23 cellular contexts compared by ENCODE assay signal in genomic region chr13:93435651-93436050, GRCh38.
DNase-seq lines count a peak whose midpoint lies in the region; ATAC-seq, FAIRE-seq and TF ChIP-seq lines count a peak whose summit lies in the region.
"Had no signal": no experiment of that assay in that cellular context is flagged by ENCODE, and none has a peak within 500 bp of the region (broad histone marks: within the 10 kb centered on the region; RNA-seq: fewer than 3 reads in every experiment).

No MANE protein-coding gene starts in this region.

- no peaks in the 10 kb centered on the region; the same call in 1 of the 2 replicates for H3K9me2 ChIP-seq in GM23338 (ENCODE audit: insufficient read depth)

- no peaks in the 10 kb centered on the region for H3K36me3 Mint-ChIP-seq in GM23338 (ENCODE audit: low read depth)
- H3K36me3 Mint-ChIP-seq in stimulated activated naive B cell treated with anti-CD40 and anti-IgM and Interleukin-4, amounts not matched to agents 10 μg/mL and 1 μg/mL and 100 μg/mL, for 72 hours = no peaks in the 10 kb centered on the region
- H3K36me3 Mint-ChIP-seq in naive thymus-derived CD8-positive, alpha-beta T cell = peaks cover 0 to 6% (median 0%) of the 10 kb centered on the region in 3 donors
- H3K36me3 Mint-ChIP-seq: CD14-positive monocyte; CD8-positive, alpha-beta memory T cell had no signal

- no peaks in the 10 kb centered on the region for H3K27me3 Mint-ChIP-seq in GM23338 (ENCODE audit: insufficient read depth, low read depth, poor library complexity)
- H3K27me3 Mint-ChIP-seq in stimulated activated naive B cell treated with anti-CD40 and anti-IgM and Interleukin-4, amounts not matched to agents 10 μg/mL and 1 μg/mL and 100 μg/mL, for 72 hours = no peaks in the 10 kb centered on the region
- H3K27me3 Mint-ChIP-seq in naive thymus-derived CD8-positive, alpha-beta T cell = no peaks in the 10 kb centered on the region
- H3K27me3 Mint-ChIP-seq: CD4-positive, alpha-beta T cell; CD8-positive, alpha-beta memory T cell had no signal

- CTCF ChIA-PET in A549 (lab: Yijun Ruan, JAX) = no interaction called here
- CTCF ChIA-PET in A673 (lab: Charles Lee) = no interaction called here

- no peaks in the 10 kb centered on the region for H3F3A ChIP-seq in GM23338 (replicated peaks; ENCODE audit: low read depth)

- H3K4me1 Mint-ChIP-seq in GM23338 = no peaks in the 10 kb centered on the region; the same call in 2 of the 3 replicates
- no peaks in the 10 kb centered on the region for H3K4me1 Mint-ChIP-seq in stimulated activated naive B cell treated with anti-CD40 and anti-IgM and Interleukin-4, amounts not matched to agents 10 μg/mL and 1 μg/mL and 100 μg/mL, for 72 hours
- no peaks in the 10 kb centered on the region for H3K4me1 Mint-ChIP-seq in naive thymus-derived CD8-positive, alpha-beta T cell
- H3K4me1 Mint-ChIP-seq: CD14-positive monocyte; CD8-positive, alpha-beta memory T cell had no signal

- no peaks in the 10 kb centered on the region for H3K27me3 ChIP-seq in A673 (replicated peaks; ENCODE audit: insufficient read depth, low read depth, low read length, poor library complexity)
- H3K27me3 ChIP-seq in GM23338 (ENCODE audit: insufficient read depth) = no peaks in the 10 kb centered on the region
- H3K27me3 ChIP-seq: BE2C; BLaER1 treated with 17β-estradiol and CSF1 and Interleukin-3, amounts not matched to agents 10 nM and 100 nM had no signal

- no peak for TF ChIP-seq EP300 in A549 (IDR thresholded peaks at IDR 0.05)

- H3K4me1 ChIP-seq in A549 (no peaks in the 10 kb centered on the region), A673 (ENCODE audit: insufficient read depth, low read length, poor library complexity, severe bottlenecking) (peaks cover 4% of the 10 kb centered on the region), GM23338 (ENCODE audit: insufficient read depth) (no peaks in the 10 kb centered on the region)
- H3K4me1 ChIP-seq: BLaER1 treated with 17β-estradiol and CSF1 and Interleukin-3, amounts not matched to agents 10 nM and 100 nM had no signal

- no peak overlapping the region for H3K4me3 Mint-ChIP-seq in GM23338
- H3K4me3 Mint-ChIP-seq in stimulated activated naive B cell treated with anti-CD40 and anti-IgM and Interleukin-4, amounts not matched to agents 10 μg/mL and 1 μg/mL and 100 μg/mL, for 72 hours = no peak overlapping the region
- no peak overlapping the region for H3K4me3 Mint-ChIP-seq in naive thymus-derived CD8-positive, alpha-beta T cell
- H3K4me3 Mint-ChIP-seq: CD14-positive monocyte; CD4-positive, alpha-beta T cell; CD8-positive, alpha-beta memory T cell had no signal

- BruUV-seq in A673 (replicated peaks; lab: Mats Ljungman, UMichigan) = no TSS peak

- no peaks in the 10 kb centered on the region for H4K20me1 ChIP-seq in GM23338 (replicated peaks; ENCODE audit: insufficient read depth)
- H4K20me1 ChIP-seq: BLaER1 treated with 17β-estradiol and CSF1 and Interleukin-3, amounts not matched to agents 10 nM and 100 nM had no signal

- TF ChIP-seq RAD21 in A549 (conservative IDR thresholded peaks at IDR 0.05 in 1 of 2, IDR thresholded peaks at IDR 0.05 in 1 of 2) = no peak

- peaks cover 8% of the 10 kb centered on the region; the same call in 1 of the 2 replicates for H3K79me2 ChIP-seq in GM23338 (replicated peaks; ENCODE audit: insufficient read depth)

- H3K9me3 ChIP-seq in A549 (no peaks in the 10 kb centered on the region), A673 (ENCODE audit: low read depth, low read length, poor library complexity, severe bottlenecking) (no peaks in the 10 kb centered on the region), SK-N-MC (ENCODE audit: low read depth, low read length) (0 out of 2 replicates have a peak, but pooled peaks cover 2% of the 10 kb centered on the region)
- H3K9me3 ChIP-seq: BE2C; BLaER1 treated with 17β-estradiol and CSF1 and Interleukin-3, amounts not matched to agents 10 nM and 100 nM had no signal

- WGBS in A549 (ENCODE audit: missing lambda C conversion rate) = 49% methylated on average over 3 of the region's 3 CpGs

- no peak overlapping the region for H3K4me3 ChIP-seq in A549
- no peak overlapping the region for H3K4me3 ChIP-seq in A673 (ENCODE audit: low read depth, low read length, poor library complexity, severe bottlenecking)
- H3K4me3 ChIP-seq in GM23338 = no peak overlapping the region
- H3K4me3 ChIP-seq in SK-N-MC = peak overlapping the region; percentile 31; the same call in 1 of the 2 replicates
- H3K4me3 ChIP-seq: BLaER1 treated with 17β-estradiol and CSF1 and Interleukin-3, amounts not matched to agents 10 nM and 100 nM had no signal

- H3K4me2 ChIP-seq in A549 (no peak overlapping the region), GM23338 (no peak overlapping the region)
- H3K4me2 ChIP-seq: BLaER1 treated with 17β-estradiol and CSF1 and Interleukin-3, amounts not matched to agents 10 nM and 100 nM had no signal

- peak overlapping the region; percentile 10; the same call in 1 of the 2 replicates for H3K27ac Mint-ChIP-seq in GM23338
- no peak overlapping the region for H3K27ac Mint-ChIP-seq in stimulated activated naive B cell treated with anti-CD40 and anti-IgM and Interleukin-4, amounts not matched to agents 10 μg/mL and 1 μg/mL and 100 μg/mL, for 72 hours
- no peak overlapping the region for H3K27ac Mint-ChIP-seq in naive thymus-derived CD8-positive, alpha-beta T cell
- H3K27ac Mint-ChIP-seq: CD14-positive monocyte; CD4-positive, alpha-beta T cell; CD8-positive, alpha-beta memory T cell had no signal

- TF ChIP-seq CTCF in A549 (IDR thresholded peaks at IDR 0.05) = no peak
- no peak for TF ChIP-seq CTCF in A673 (conservative IDR thresholded peaks at IDR 0.05; ENCODE audit: low read depth, low read length)
- no peak for TF ChIP-seq CTCF in GM23338 (conservative IDR thresholded peaks at IDR 0.05; ENCODE audit: low read depth in 2 of 2)

- H3K27ac ChIP-seq in A549 (no peak overlapping the region; a peak in 1 of 6 replicates), A673 (ENCODE audit: low read depth, low read length, poor library complexity, severe bottlenecking) (no peak overlapping the region), GM23338 (ENCODE audit: low read depth) (no peak overlapping the region), SK-N-MC (peak overlapping the region; percentile 67)
- H3K27ac ChIP-seq: BLaER1 treated with 17β-estradiol and CSF1 and Interleukin-3, amounts not matched to agents 10 nM and 100 nM had no signal

- FAIRE-seq in A549 (lab: Jason Lieb, UNC) = no peak
- FAIRE-seq: GM12892, GM19239 had no signal

- H3K9me3 Mint-ChIP-seq in GM23338 = no peaks in the 10 kb centered on the region; the same call in 2 of the 3 replicates
- peaks cover 4 to 7% of the 10 kb centered on the region in 2 donors for H3K9me3 Mint-ChIP-seq in stimulated activated naive B cell treated with anti-CD40 and anti-IgM and Interleukin-4, amounts not matched to agents 10 μg/mL and 1 μg/mL and 100 μg/mL, for 72 hours
- H3K9me3 Mint-ChIP-seq in naive thymus-derived CD8-positive, alpha-beta T cell = peaks cover 0 to 10% (median 4%) of the 10 kb centered on the region in 9 donors

- H2AFZ ChIP-seq in GM23338 = no peak overlapping the region

- intact Hi-C loops in A673 (cut with micrococcal nuclease; ENCODE audit: unreplicated experiment) = no loop called here

- POLR2A ChIA-PET in A549 (lab: Yijun Ruan, JAX) (no interaction called here), A673 (lab: Charles Lee; ENCODE audit: low non-redundant PET) (no interaction called here)
- POLR2A ChIA-PET in naive thymus-derived CD8-positive, alpha-beta T cell (lab: Charles Lee) = no interaction called here

- H3K9ac ChIP-seq in SK-N-MC (ENCODE audit: insufficient read length) = no peak overlapping the region
- H3K9ac ChIP-seq: BLaER1 treated with 17β-estradiol and CSF1 and Interleukin-3, amounts not matched to agents 10 nM and 100 nM had no signal

- no peak for TF ChIP-seq POLR2A in A549 (IDR thresholded peaks at IDR 0.05; ENCODE audit: low read length)

- ATAC-seq in A549 (no peak), GM23338 (no peak)
- ATAC-seq in stimulated activated naive B cell treated with anti-CD40 and anti-IgM and Interleukin-4, amounts not matched to agents 10 μg/mL and 1 μg/mL and 100 μg/mL, for 72 hours (replicated peaks) = no peak
- no peak for ATAC-seq in naive thymus-derived CD8-positive, alpha-beta T cell

- H3K36me3 ChIP-seq in A673 (ENCODE audit: insufficient read depth, low read length, poor library complexity, severe bottlenecking) = no peaks in the 10 kb centered on the region
- no peaks in the 10 kb centered on the region for H3K36me3 ChIP-seq in GM23338 (ENCODE audit: insufficient read depth)
- H3K36me3 ChIP-seq in SK-N-MC (ENCODE audit: insufficient read depth, low read length) = no peaks in the 10 kb centered on the region
- H3K36me3 ChIP-seq: BE2C; BLaER1 treated with 17β-estradiol and CSF1 and Interleukin-3, amounts not matched to agents 10 nM and 100 nM had no signal

- no peak for DNase-seq in A549 (ENCODE audit: low read depth in 1 of 2, low spot score in 1 of 2)
- peak; percentile 27 for DNase-seq in A673 (ENCODE audit: low spot score)
- DNase-seq in GM23338 (ENCODE audit: low spot score) = no peak
- no peak for DNase-seq in SK-N-MC (ENCODE audit: low read depth, low spot score)
- DNase-seq in SKM-1 (lab: John Stamatoyannopoulos, UW; ENCODE audit: unreplicated experiment) = no peak
- DNase-seq in stimulated activated naive B cell treated with anti-CD40 and anti-IgM and Interleukin-4, amounts not matched to agents 10 μg/mL and 1 μg/mL and 100 μg/mL, for 72 hours = no peak
- DNase-seq in naive thymus-derived CD8-positive, alpha-beta T cell = no peak
- DNase-seq in SHP77 (lab: John Stamatoyannopoulos, UW) = no peak
- DNase-seq: ACHN; AML-193; BE2C; Calu3; CD4-positive, alpha-beta T cell; CD8-positive, alpha-beta memory T cell; DMS53; DMS79 treated with DMSO at 0.1 percent for 48 hours; GOT3; H7; HCEC 1CT had no signal

TF ChIP-seq in A549, 52 proteins besides CTCF, POLR2A, EP300 and RAD21:
- TF ChIP-seq FOSL2 (IDR thresholded peaks at IDR 0.05) (no peak), FOSL2 (CRISPR knock-in tag; IDR thresholded peaks at IDR 0.05) (no peak), MAFK (IDR thresholded peaks at IDR 0.05; ENCODE audit: partially characterized antibody) (peak; percentile 91)

TF ChIP-seq in GM23338, 12 proteins besides CTCF, POLR2A, EP300 and RAD21:
- no peak for TF ChIP-seq STAT1 (IDR thresholded peaks at IDR 0.05; ENCODE audit: unreplicated experiment)
- no peak for TF ChIP-seq CREB1 (CRISPR knock-in tag; IDR thresholded peaks at IDR 0.05; ENCODE audit: low read depth)
